10 cellular contexts compared by ENCODE assay signal in genomic region chr11:116853461-116854073, GRCh38. TPM values are rescaled to one million over a fixed set of nuclear protein-coding genes. Genes with fewer than 3 reads are reported as not detected.
DNase-seq lines count a peak whose midpoint lies in the region; ATAC-seq and TF ChIP-seq lines count a peak whose summit lies in the region.
"Had no signal": no experiment of that assay in that cellular context is flagged by ENCODE, and none has a peak within 500 bp of the region (broad histone marks: within the 10 kb centered on the region; RNA-seq: fewer than 3 reads in every experiment).

No MANE protein-coding gene starts in this region.

- H3K27ac ChIP-seq in brain microvascular endothelial cell, result peak overlapping the region; percentile 65
- H3K27ac ChIP-seq: PC-9 had no signal

- DNase-seq in Caki2 (ENCODE audit: low read depth), result peak; percentile 79
- peak in 4 of 5 experiments; percentile 29 to 98 (median 55) for DNase-seq in T-helper 2 cell
- peak; percentile 88 for DNase-seq in brain microvascular endothelial cell
- no peak for DNase-seq in omental fat pad (ENCODE audit: low spot score)
- no peak for DNase-seq in DMS 273 (lab: John Stamatoyannopoulos, UW; ENCODE audit: unreplicated experiment)
- no peak for DNase-seq in medulla oblongata (ENCODE audit: extremely low spot score)

- no peaks in the 10 kb centered on the region for H3K36me3 ChIP-seq in brain microvascular endothelial cell (replicated peaks)

- ATAC-seq in GM21360 (IDR thresholded peaks at IDR 0.05; ENCODE audit: unreplicated experiment), result peak; percentile 86
- ATAC-seq in HG03565 (IDR thresholded peaks at IDR 0.05; ENCODE audit: unreplicated experiment), result peak; percentile 91
- peak; percentile 27 for ATAC-seq in omental fat pad (ENCODE audit: low FRiP score)

- in situ Hi-C loops in Caki2 (cut with HindIII; ENCODE audit: low pct_unique_long_range_greater_than_20kb, low sequenced_read_pairs), result no loop called here
- in situ Hi-C loops in brain microvascular endothelial cell (cut with HindIII; ENCODE audit: low pct_ligation_motif_present, low sequenced_read_pairs), result no loop called here

- TF ChIP-seq CTCF in brain microvascular endothelial cell (IDR thresholded peaks at IDR 0.05; ENCODE audit: low read depth, low read length, missing control alignments), result no peak
- no peak for TF ChIP-seq CTCF in omental fat pad (IDR thresholded peaks at IDR 0.05)

- no peaks in the 10 kb centered on the region for H3K27me3 ChIP-seq in brain microvascular endothelial cell (replicated peaks)

- peak overlapping the region; percentile 13 for H3K4me3 ChIP-seq in brain microvascular endothelial cell (ENCODE audit: low read depth, low read length)
- H3K4me3 ChIP-seq: PC-9 had no signal

RNA-seq across cellular contexts. Expression of gene APOA1, which starts 16.1 kb away (rescaled TPM):
- not detected in 2 replicates for total RNA-seq in Caki2 (2014; rRNA removed; shearing (Covaris generic); ENCODE audit: low replicate concordance)
- total RNA-seq in omental fat pad, result 1 to 10 TPM in 2 of 4 donors, not detected in 2; 1.0 to 1.1 TPM
- total RNA-seq: PC-9, subcutaneous adipose tissue had no signal

RNA-seq across cellular contexts. Expression of gene APOC3, which starts 23.9 kb away (rescaled TPM):
- not detected in 2 replicates for total RNA-seq in Caki2 (2014; rRNA removed; shearing (Covaris generic); ENCODE audit: low replicate concordance)
- total RNA-seq in omental fat pad, result 1 to 10 TPM in 1 of 4 donors, not detected in 3; 3.5 TPM
- total RNA-seq: PC-9, subcutaneous adipose tissue had no signal

RNA-seq across cellular contexts. Expression of gene APOA4, which starts 30.5 kb away (rescaled TPM):
- total RNA-seq in Caki2 (2014; rRNA removed; shearing (Covaris generic); ENCODE audit: low replicate concordance), result not detected in 2 replicates
- 1 to 10 TPM in 1 of 4 donors, not detected in 3; 1.1 TPM for total RNA-seq in omental fat pad
- total RNA-seq: PC-9, subcutaneous adipose tissue had no signal

Comparison
In these comparisons a context has a peak if more than half of its experiments do, and no peak if none do; other contexts are left out.
1. DNase-seq: peak in Caki2 (single experiment), T-helper 2 cell (4 of 5) and brain microvascular endothelial cell (single experiment); none in omental fat pad (single experiment), DMS 273 (single experiment) and medulla oblongata (single experiment).
2. ATAC-seq: peak in every context shown above with its lines; median percentile 91 in HG03565; 86 in GM21360; 27 in omental fat pad.